Comparison of ENCODE assay signal across 8 cellular contexts in genomic region chr10:3468919-3469638, GRCh38.
DNase-seq lines count a peak whose midpoint lies in the region; ATAC-seq and TF ChIP-seq lines count a peak whose summit lies in the region.

No MANE protein-coding gene starts in this region.

- H2AFZ ChIP-seq in hepatocyte = no peak overlapping the region

- no peaks in the 10 kb centered on the region for H3K79me2 ChIP-seq in hepatocyte

- peaks cover 66 to 93% (median 76%) of the 10 kb centered on the region in 10 experiments for H3K4me1 ChIP-seq in BLaER1 treated with 17β-estradiol and CSF1 and Interleukin-3, amounts not matched to agents 10 nM and 100 nM
- H3K4me1 ChIP-seq in adipocyte (ENCODE audit: control insufficient read depth, insufficient read depth, low read length) (peaks cover 56% of the 10 kb centered on the region), hepatocyte (ENCODE audit: insufficient read depth) (peaks cover 49% of the 10 kb centered on the region)

- ATAC-seq in stimulated activated naive B cell treated with anti-CD40 and anti-IgM and Interleukin-4, amounts not matched to agents 10 μg/mL and 1 μg/mL and 100 μg/mL, for 72 hours (replicated peaks) = peak in 1 of 2 donors; percentile 30
- ATAC-seq in GM21447 (IDR thresholded peaks at IDR 0.05; ENCODE audit: unreplicated experiment) = no peak

- peak overlapping the region; percentile 63 to 93 (median 80) for H3K4me2 ChIP-seq in BLaER1 treated with 17β-estradiol and CSF1 and Interleukin-3, amounts not matched to agents 10 nM and 100 nM
- H3K4me2 ChIP-seq in hepatocyte = peak overlapping the region; percentile 34

- no peaks in the 10 kb centered on the region for H3K9me2 ChIP-seq in hepatocyte (replicated peaks; ENCODE audit: insufficient read depth)

- no peaks in the 10 kb centered on the region for H3K27me3 ChIP-seq in BLaER1 treated with 17β-estradiol and CSF1 and Interleukin-3, amounts not matched to agents 10 nM and 100 nM
- H3K27me3 ChIP-seq in adipocyte (replicated peaks; ENCODE audit: control insufficient read depth, insufficient read depth, low read length) = no peaks in the 10 kb centered on the region
- no peaks in the 10 kb centered on the region for H3K27me3 ChIP-seq in hepatocyte

- peaks cover 0 to 3% of the 10 kb centered on the region in 2 donors for H3K36me3 Mint-ChIP-seq in stimulated activated naive B cell treated with anti-CD40 and anti-IgM and Interleukin-4, amounts not matched to agents 10 μg/mL and 1 μg/mL and 100 μg/mL, for 72 hours

- WGBS in hepatocyte (ENCODE audit: low lambda C conversion rate, missing lambda C conversion rate) = 38% methylated on average over 12 of the region's 12 CpGs

- peak overlapping the region; percentile 4 to 21 for H3K4me3 Mint-ChIP-seq in stimulated activated naive B cell treated with anti-CD40 and anti-IgM and Interleukin-4, amounts not matched to agents 10 μg/mL and 1 μg/mL and 100 μg/mL, for 72 hours

- no peaks in the 10 kb centered on the region for H3K9me3 Mint-ChIP-seq in stimulated activated naive B cell treated with anti-CD40 and anti-IgM and Interleukin-4, amounts not matched to agents 10 μg/mL and 1 μg/mL and 100 μg/mL, for 72 hours

- H3K4me3 ChIP-seq in BLaER1 treated with 17β-estradiol and CSF1 and Interleukin-3, amounts not matched to agents 10 nM and 100 nM = peak overlapping the region in 5 of 10 experiments; percentile 10 to 54 (median 47); a peak in 10 of 20 replicates
- H3K4me3 ChIP-seq in adipocyte (ENCODE audit: low read length) (peak overlapping the region; percentile 67), hepatocyte (no peak overlapping the region)

- H3K27ac ChIP-seq in BLaER1 treated with 17β-estradiol and CSF1 and Interleukin-3, amounts not matched to agents 10 nM and 100 nM = peak overlapping the region; percentile 71 to 97 (median 80)
- H3K27ac ChIP-seq in hepatocyte = peak overlapping the region; percentile 89

- H3K9ac ChIP-seq in BLaER1 treated with 17β-estradiol and CSF1 and Interleukin-3, amounts not matched to agents 10 nM and 100 nM = peak overlapping the region; percentile 52 to 87 (median 71)
- peak overlapping the region; percentile 92 for H3K9ac ChIP-seq in adipocyte (ENCODE audit: low read length)

- H3K4me1 Mint-ChIP-seq in stimulated activated naive B cell treated with anti-CD40 and anti-IgM and Interleukin-4, amounts not matched to agents 10 μg/mL and 1 μg/mL and 100 μg/mL, for 72 hours = peaks cover 31 to 58% of the 10 kb centered on the region in 2 donors

- peaks cover 0 to 3% (median 0%) of the 10 kb centered on the region in 11 experiments; a peak in 2 of 22 replicates for H3K9me3 ChIP-seq in BLaER1 treated with 17β-estradiol and CSF1 and Interleukin-3, amounts not matched to agents 10 nM and 100 nM (replicated peaks in 1 of 11)
- H3K9me3 ChIP-seq in adipocyte (ENCODE audit: control insufficient read depth, low read length) (no peaks in the 10 kb centered on the region), hepatocyte (ENCODE audit: low read depth) (no peaks in the 10 kb centered on the region)

- TF ChIP-seq CTCF in hepatocyte (IDR thresholded peaks at IDR 0.05; ENCODE audit: poor library complexity) = no peak

- H3K27ac Mint-ChIP-seq in stimulated activated naive B cell treated with anti-CD40 and anti-IgM and Interleukin-4, amounts not matched to agents 10 μg/mL and 1 μg/mL and 100 μg/mL, for 72 hours = no peak overlapping the region

- no peaks in the 10 kb centered on the region for H3K27me3 Mint-ChIP-seq in stimulated activated naive B cell treated with anti-CD40 and anti-IgM and Interleukin-4, amounts not matched to agents 10 μg/mL and 1 μg/mL and 100 μg/mL, for 72 hours

- H4K20me1 ChIP-seq in BLaER1 treated with 17β-estradiol and CSF1 and Interleukin-3, amounts not matched to agents 10 nM and 100 nM = no peaks in the 10 kb centered on the region
- no peaks in the 10 kb centered on the region for H4K20me1 ChIP-seq in hepatocyte (ENCODE audit: insufficient read depth, poor library complexity, severe bottlenecking)

- no peaks in the 10 kb centered on the region for H3K36me3 ChIP-seq in BLaER1 treated with 17β-estradiol and CSF1 and Interleukin-3, amounts not matched to agents 10 nM and 100 nM
- H3K36me3 ChIP-seq in adipocyte (ENCODE audit: control insufficient read depth, insufficient read depth, low read length, severe bottlenecking) (no peaks in the 10 kb centered on the region), hepatocyte (replicated peaks; ENCODE audit: insufficient read depth, low read depth) (no peaks in the 10 kb centered on the region)

- DNase-seq in HT-29 (ENCODE audit: low spot score) (peak; percentile 80), adipocyte (ENCODE audit: low read depth) (peak; percentile 95), hepatocyte (ENCODE audit: low spot score) (peak; percentile 69), HUDEP-2 (lab: John Stamatoyannopoulos, UW; ENCODE audit: unreplicated experiment in 76 of 76) (no peak), NCI-H2196 (lab: John Stamatoyannopoulos, UW; ENCODE audit: unreplicated experiment) (no peak)
- no peak for DNase-seq in stimulated activated naive B cell treated with anti-CD40 and anti-IgM and Interleukin-4, amounts not matched to agents 10 μg/mL and 1 μg/mL and 100 μg/mL, for 72 hours

Comparison
In these comparisons a context has a peak if more than half of its experiments do, and no peak if none do; other contexts are left out.
1. DNase-seq: peak in HT-29 (single experiment), adipocyte (single experiment) and hepatocyte (single experiment); none in stimulated activated naive B cell treated with anti-CD40 and anti-IgM and Interleukin-4, amounts not matched to agents 10 μg/mL and 1 μg/mL and 100 μg/mL, for 72 hours (single experiment), HUDEP-2 (0 of 76) and NCI-H2196 (single experiment).